1 cellular context compared by ENCODE assay signal in the genomic region with DNA sequence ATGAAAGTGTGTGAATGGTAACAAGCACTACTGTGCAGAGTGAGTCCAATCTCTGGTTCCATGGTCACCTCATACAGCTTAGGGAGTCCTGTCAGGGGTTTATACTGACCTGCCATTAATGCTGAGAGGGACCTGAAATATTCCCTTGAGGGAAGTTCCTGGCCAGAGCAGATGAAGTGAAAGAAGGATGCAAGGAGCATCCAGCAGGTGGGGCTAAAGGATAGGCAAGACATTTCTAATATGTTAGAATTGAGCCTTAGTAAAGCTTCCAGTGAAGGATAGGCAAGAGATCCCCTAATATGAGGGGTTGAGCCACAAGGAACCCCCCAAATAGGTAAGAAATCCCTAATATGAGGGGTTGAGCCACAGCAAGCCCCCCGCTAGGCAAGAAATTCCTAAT.
TF ChIP-seq lines count a peak whose summit lies in the region.

No MANE protein-coding gene starts in this region.

TF ChIP-seq in H1, 55 proteins besides CTCF, POLR2A, EP300 and RAD21:
- TF ChIP-seq RXRA (IDR thresholded peaks at IDR 0.05; ENCODE audit: insufficient read depth, low read depth, low read length) (no peak), ZNF274 (IDR thresholded peaks at IDR 0.05; ENCODE audit: borderline replicate concordance, extremely low read depth, low read length) (no peak), TBP (IDR thresholded peaks at IDR 0.05; ENCODE audit: low read depth, low read length) (no peak), CBX5 (IDR thresholded peaks at IDR 0.05; ENCODE audit: low read depth, low read length) (no peak), POU5F1 (IDR thresholded peaks at IDR 0.05; ENCODE audit: low read depth, low read length) (no peak), PHF8 (conservative IDR thresholded peaks at IDR 0.05; ENCODE audit: low read depth, low read length) (no peak), SP4 (IDR thresholded peaks at IDR 0.05; ENCODE audit: low read length) (no peak), SIRT6 (IDR thresholded peaks at IDR 0.05; ENCODE audit: low read length) (no peak), SAP30 (IDR thresholded peaks at IDR 0.05; ENCODE audit: insufficient read depth, insufficient replicate concordance, low read length) (no peak), SUZ12 (IDR thresholded peaks at IDR 0.05; ENCODE audit: low read length) (no peak), FOSL1 (IDR thresholded peaks at IDR 0.05; ENCODE audit: insufficient read depth, low read depth, low read length) (no peak), CBX8 (IDR thresholded peaks at IDR 0.05; ENCODE audit: borderline replicate concordance, low read depth, low read length) (no peak), ATF2 (IDR thresholded peaks at IDR 0.05; ENCODE audit: low read length) (no peak), CTBP2 (IDR thresholded peaks at IDR 0.05; ENCODE audit: borderline replicate concordance, insufficient read depth, insufficient read length, low read length) (no peak), KDM5A (IDR thresholded peaks at IDR 0.05; ENCODE audit: low read length) (no peak), HDAC6 (IDR thresholded peaks at IDR 0.05; ENCODE audit: low read depth, low read length) (no peak), KDM4A (IDR thresholded peaks at IDR 0.05; ENCODE audit: low read depth, low read length, severe bottlenecking) (no peak)
- TF ChIP-seq, protein P1, sequence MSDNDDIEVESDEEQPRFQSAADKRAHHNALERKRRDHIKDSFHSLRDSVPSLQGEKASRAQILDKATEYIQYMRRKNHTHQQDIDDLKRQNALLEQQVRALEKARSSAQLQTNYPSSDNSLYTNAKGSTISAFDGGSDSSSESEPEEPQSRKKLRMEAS (IDR thresholded peaks at IDR 0.05): no peak
